In genomic region chr10:121974535-121975294, GRCh38 we compare ENCODE assay signal across 8 cellular contexts. TPM values are rescaled to one million over a fixed set of nuclear protein-coding genes. Genes with fewer than 3 reads are reported as not detected.
DNase-seq lines count a peak whose midpoint lies in the region; ATAC-seq and TF ChIP-seq lines count a peak whose summit lies in the region.

Gene NSMCE4A (minus strand): TSS chr10:121975217. CDS start chr10:121975165, 52 bp downstream.

- ATAC-seq in HG02798 (IDR thresholded peaks at IDR 0.05; ENCODE audit: poor library complexity, unreplicated experiment) = peak; percentile 87

- dilution Hi-C loops in mammary epithelial cell (cut with HindIII; ENCODE audit: low sequenced_read_pairs) = loop anchor here (5.0 kb wide), 1 partner anchor 63 kb away; no protein-coding TSS in a partner anchor

- no peaks in the 10 kb centered on the region for H3K27me3 ChIP-seq in WERI-Rb-1 (ENCODE audit: insufficient read depth, low read depth, severe bottlenecking)
- no peaks in the 10 kb centered on the region for H3K27me3 ChIP-seq in mammary epithelial cell (ENCODE audit: insufficient read depth, low read length)
- no peaks in the 10 kb centered on the region for H3K27me3 ChIP-seq in smooth muscle cell (ENCODE audit: low read depth)

- BruUV-seq in mammary epithelial cell (replicated peaks; lab: Mats Ljungman, UMichigan) = no TSS peak

- peak within 1 kb of the TSS; percentile 97 for H3K4me2 ChIP-seq in mammary epithelial cell (ENCODE audit: insufficient read depth, low read depth, low read length)
- peak within 1 kb of the TSS; percentile 90 for H3K4me2 ChIP-seq in smooth muscle cell

- H3F3A ChIP-seq in smooth muscle cell (ENCODE audit: low read depth) = no peaks in the 10 kb centered on the region

- peaks cover 10% of the 10 kb centered on the region for H3K4me1 ChIP-seq in mammary epithelial cell (ENCODE audit: insufficient read depth, low read length)
- H3K4me1 ChIP-seq in smooth muscle cell (ENCODE audit: low read depth) = peaks cover 11% of the 10 kb centered on the region

- 3% methylated on average over 15 of the region's 101 CpGs for WGBS in mammary epithelial cell (ENCODE audit: low coverage, missing lambda C conversion rate)
- under 1% methylated on average over 83 of the region's 101 CpGs for WGBS in smooth muscle cell (ENCODE audit: low lambda C conversion rate)

- H3K9me3 ChIP-seq in WERI-Rb-1 (ENCODE audit: severe bottlenecking) (peaks cover 4% of the 10 kb centered on the region), mammary epithelial cell (replicated peaks; ENCODE audit: insufficient read depth, low read length) (no peaks in the 10 kb centered on the region), smooth muscle cell (replicated peaks; ENCODE audit: low read depth) (no peaks in the 10 kb centered on the region)

- DNase-seq in NCI-H82 (lab: John Stamatoyannopoulos, UW) (peak; percentile 77), NCI-H82 treated with DMSO at 0.1 percent for 48 hours (lab: John Stamatoyannopoulos, UW; ENCODE audit: unreplicated experiment) (no peak), NCI-H146 (lab: John Stamatoyannopoulos, UW) (peak; percentile 76), WERI-Rb-1 (peak; percentile 80), mammary epithelial cell (peak; percentile 66), iPS-NIHi7 (ENCODE audit: extremely low spot score) (peak; percentile 95), smooth muscle cell (lab: John Stamatoyannopoulos, UW; ENCODE audit: unreplicated experiment) (peak; percentile 38)

- intact Hi-C loops in mammary epithelial cell (cut with micrococcal nuclease) = loop anchor here (1.0 to 2.0 kb wide), 3 partner anchors 46 to 139 kb away; partner anchors contain the start of gene ATE1

- H3K79me2 ChIP-seq in mammary epithelial cell (ENCODE audit: insufficient read depth, low read length) (peaks cover 24% of the 10 kb centered on the region), smooth muscle cell (ENCODE audit: low read depth) (no peaks in the 10 kb centered on the region)

- H3K9ac ChIP-seq in mammary epithelial cell (ENCODE audit: insufficient read depth, low read length) (peak within 1 kb of the TSS; percentile 65), smooth muscle cell (ENCODE audit: low read depth) (peak within 1 kb of the TSS; percentile 23)

- H4K20me1 ChIP-seq in mammary epithelial cell (ENCODE audit: insufficient read depth, low read length) = no peaks in the 10 kb centered on the region
- H4K20me1 ChIP-seq in smooth muscle cell (ENCODE audit: low read depth) = peaks cover 7% of the 10 kb centered on the region

- peak within 1 kb of the TSS; percentile 76 for H3K4me3 ChIP-seq in WERI-Rb-1 (ENCODE audit: low read depth, low read length)
- H3K4me3 ChIP-seq in mammary epithelial cell (replicated peaks in 1 of 3; ENCODE audit: insufficient read depth in 1 of 3, low read depth in 2 of 3, low read length in 3 of 3) = peak within 1 kb of the TSS; percentile 61 to 72 (median 62)
- H3K4me3 ChIP-seq in smooth muscle cell = peak within 1 kb of the TSS; percentile 92

- peak within 1 kb of the TSS; percentile 98 for H3K27ac ChIP-seq in WERI-Rb-1
- H3K27ac ChIP-seq in mammary epithelial cell (ENCODE audit: insufficient read depth, low read depth, low read length) = peak within 1 kb of the TSS; percentile 65
- H3K27ac ChIP-seq in smooth muscle cell (ENCODE audit: low read depth) = no peak within 1 kb of the TSS

- H3K36me3 ChIP-seq in WERI-Rb-1 (peaks cover 40% of the 10 kb centered on the region), mammary epithelial cell (ENCODE audit: insufficient read depth, low read length) (peaks cover 6% of the 10 kb centered on the region), smooth muscle cell (ENCODE audit: low read depth) (no peaks in the 10 kb centered on the region)

- CTCF ChIA-PET in mammary epithelial cell (lab: Charles Lee; ENCODE audit: low non-redundant PET) = no interaction called here

- in situ Hi-C loops in mammary epithelial cell (cut with MboI; ENCODE audit: low sequenced_read_pairs in 2 of 2) = no loop called here

- H2AFZ ChIP-seq in mammary epithelial cell (ENCODE audit: low read depth, low read length) (peak within 1 kb of the TSS; percentile 97), smooth muscle cell (ENCODE audit: low read depth) (peak within 1 kb of the TSS; percentile 94)

- TF ChIP-seq CTCF in WERI-Rb-1 (IDR thresholded peaks at IDR 0.05; ENCODE audit: low read depth, low read length) = peak; percentile 77
- TF ChIP-seq CTCF in mammary epithelial cell (conservative IDR thresholded peaks at IDR 0.05 in 1 of 2, IDR thresholded peaks at IDR 0.05 in 1 of 2; ENCODE audit: extremely low read depth in 1 of 2, insufficient read depth in 1 of 2, low read depth in 1 of 2, low read length in 2 of 2) = peak; percentile 47 to 64
- TF ChIP-seq CTCF in smooth muscle cell (IDR thresholded peaks at IDR 0.05; ENCODE audit: borderline replicate concordance, insufficient read depth, poor library complexity, severe bottlenecking) = no peak

RNA-seq across cellular contexts. Expression of gene NSMCE4A, which starts in this region (rescaled TPM):
- total RNA-seq in mammary epithelial cell (10 to 100 TPM; 14.5 to 28.6 TPM), smooth muscle cell (29.1 and 35.3 TPM in 2 replicates)
- polyA plus RNA-seq in mammary epithelial cell (22.5 TPM), smooth muscle cell (20.4 and 24.7 TPM in 2 replicates)
- 28.6 TPM for polyA minus RNA-seq in mammary epithelial cell
